Comparison of ENCODE assay signal across 1 cellular context in the genomic region with DNA sequence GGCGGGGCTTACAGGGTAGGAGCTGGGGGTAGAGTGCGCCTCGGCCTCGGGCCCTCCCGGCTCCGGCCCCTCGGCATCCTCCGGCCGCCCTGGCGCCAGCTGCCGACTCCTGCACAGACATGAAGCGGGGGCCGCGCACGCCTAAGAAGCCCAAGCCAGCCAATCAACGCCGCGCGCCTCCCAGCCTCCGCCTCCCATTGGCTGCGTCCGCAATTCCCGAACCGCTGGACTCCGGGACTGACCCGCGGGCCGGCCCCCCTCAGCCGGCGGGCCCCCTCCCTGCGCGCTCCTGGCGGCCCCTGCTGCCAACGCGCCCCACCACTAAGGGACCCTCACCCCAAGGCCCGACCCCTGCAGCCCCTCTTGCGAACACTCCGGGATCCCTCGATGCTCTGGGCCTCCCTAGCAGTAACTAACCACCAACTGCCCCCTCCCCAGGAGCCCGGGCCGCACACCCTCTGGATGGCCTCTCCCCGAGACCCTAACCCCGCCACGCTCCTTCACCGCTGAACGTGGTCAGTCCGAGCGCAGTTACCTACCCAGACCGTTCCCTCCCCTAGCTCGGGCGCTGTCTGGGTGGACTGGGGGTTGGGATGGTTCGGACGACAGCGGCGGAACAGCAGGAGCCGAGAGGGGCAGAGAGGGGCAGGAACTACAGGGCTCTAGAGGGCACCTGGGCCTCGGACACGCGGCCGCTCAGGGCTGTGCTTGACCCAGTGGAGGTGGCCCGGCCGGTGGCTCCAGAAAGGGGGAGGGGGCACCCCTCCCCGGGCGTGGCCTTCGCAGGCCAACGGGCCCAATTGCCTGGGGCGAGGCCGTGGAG.
TF ChIP-seq lines count a peak whose summit lies in the region.

No MANE protein-coding gene starts in this region.

TF ChIP-seq in HepG2, 621 proteins besides CTCF, POLR2A, EP300 and RAD21 (continued from another document and continues in another):
- TF ChIP-seq, protein P1, sequence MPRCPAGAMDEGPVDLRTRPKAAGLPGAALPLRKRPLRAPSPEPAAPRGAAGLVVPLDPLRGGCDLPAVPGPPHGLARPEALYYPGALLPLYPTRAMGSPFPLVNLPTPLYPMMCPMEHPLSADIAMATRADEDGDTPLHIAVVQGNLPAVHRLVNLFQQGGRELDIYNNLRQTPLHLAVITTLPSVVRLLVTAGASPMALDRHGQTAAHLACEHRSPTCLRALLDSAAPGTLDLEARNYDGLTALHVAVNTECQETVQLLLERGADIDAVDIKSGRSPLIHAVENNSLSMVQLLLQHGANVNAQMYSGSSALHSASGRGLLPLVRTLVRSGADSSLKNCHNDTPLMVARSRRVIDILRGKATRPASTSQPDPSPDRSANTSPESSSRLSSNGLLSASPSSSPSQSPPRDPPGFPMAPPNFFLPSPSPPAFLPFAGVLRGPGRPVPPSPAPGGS (CRISPR knock-in tag; IDR thresholded peaks at IDR 0.05) = no peak; the same call in 1 of the 2 replicates
- TF ChIP-seq WIZ (CRISPR knock-in tag; IDR thresholded peaks at IDR 0.05) = no peak; the same call in 1 of the 2 replicates
- TF ChIP-seq HNF4G (IDR thresholded peaks at IDR 0.05; ENCODE audit: borderline replicate concordance, low read depth, low read length) = no peak
- TF ChIP-seq HNF4G (CRISPR knock-in tag; IDR thresholded peaks at IDR 0.05; ENCODE audit: borderline replicate concordance, low read depth) = 0 out of 2 replicates have a peak, but pooled peaks have one; percentile 16
- 0 out of 2 replicates have a peak, but pooled peaks have one; percentile 76 for TF ChIP-seq ZNF101 (CRISPR knock-in tag; IDR thresholded peaks at IDR 0.05; ENCODE audit: borderline replicate concordance, low read depth)
- TF ChIP-seq ATF7-NPFF (CRISPR knock-in tag; IDR thresholded peaks at IDR 0.05; ENCODE audit: low read depth) = peak; percentile 47
- peak; percentile 67; the same call in 1 of the 2 replicates for TF ChIP-seq SAFB2 (CRISPR knock-in tag; IDR thresholded peaks at IDR 0.05; ENCODE audit: borderline replicate concordance, low read depth)
- TF ChIP-seq, protein P2, sequence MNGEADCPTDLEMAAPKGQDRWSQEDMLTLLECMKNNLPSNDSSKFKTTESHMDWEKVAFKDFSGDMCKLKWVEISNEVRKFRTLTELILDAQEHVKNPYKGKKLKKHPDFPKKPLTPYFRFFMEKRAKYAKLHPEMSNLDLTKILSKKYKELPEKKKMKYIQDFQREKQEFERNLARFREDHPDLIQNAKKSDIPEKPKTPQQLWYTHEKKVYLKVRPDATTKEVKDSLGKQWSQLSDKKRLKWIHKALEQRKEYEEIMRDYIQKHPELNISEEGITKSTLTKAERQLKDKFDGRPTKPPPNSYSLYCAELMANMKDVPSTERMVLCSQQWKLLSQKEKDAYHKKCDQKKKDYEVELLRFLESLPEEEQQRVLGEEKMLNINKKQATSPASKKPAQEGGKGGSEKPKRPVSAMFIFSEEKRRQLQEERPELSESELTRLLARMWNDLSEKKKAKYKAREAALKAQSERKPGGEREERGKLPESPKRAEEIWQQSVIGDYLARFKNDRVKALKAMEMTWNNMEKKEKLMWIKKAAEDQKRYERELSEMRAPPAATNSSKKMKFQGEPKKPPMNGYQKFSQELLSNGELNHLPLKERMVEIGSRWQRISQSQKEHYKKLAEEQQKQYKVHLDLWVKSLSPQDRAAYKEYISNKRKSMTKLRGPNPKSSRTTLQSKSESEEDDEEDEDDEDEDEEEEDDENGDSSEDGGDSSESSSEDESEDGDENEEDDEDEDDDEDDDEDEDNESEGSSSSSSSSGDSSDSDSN (CRISPR knock-in tag; IDR thresholded peaks at IDR 0.05) = peak; percentile 89
- peak; percentile 89 for TF ChIP-seq SRSF1 (optimal IDR thresholded peaks at IDR 0.05; ENCODE audit: low read depth, low read length)
- no peak for TF ChIP-seq DBP (CRISPR knock-in tag; IDR thresholded peaks at IDR 0.05; ENCODE audit: not compliant biosample characterization)
- TF ChIP-seq, protein P3, sequence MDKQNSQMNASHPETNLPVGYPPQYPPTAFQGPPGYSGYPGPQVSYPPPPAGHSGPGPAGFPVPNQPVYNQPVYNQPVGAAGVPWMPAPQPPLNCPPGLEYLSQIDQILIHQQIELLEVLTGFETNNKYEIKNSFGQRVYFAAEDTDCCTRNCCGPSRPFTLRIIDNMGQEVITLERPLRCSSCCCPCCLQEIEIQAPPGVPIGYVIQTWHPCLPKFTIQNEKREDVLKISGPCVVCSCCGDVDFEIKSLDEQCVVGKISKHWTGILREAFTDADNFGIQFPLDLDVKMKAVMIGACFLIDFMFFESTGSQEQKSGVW (CRISPR knock-in tag; IDR thresholded peaks at IDR 0.05; ENCODE audit: borderline replicate concordance) = no peak
- TF ChIP-seq NFATC3 (CRISPR knock-in tag; IDR thresholded peaks at IDR 0.05) = peak; percentile 42; the same call in 1 of the 2 replicates
- TF ChIP-seq KDM5B (CRISPR knock-in tag; IDR thresholded peaks at IDR 0.05; ENCODE audit: borderline replicate concordance) = peak; percentile 75; the same call in 1 of the 2 replicates
- TF ChIP-seq ESRRA (CRISPR knock-in tag; IDR thresholded peaks at IDR 0.05; ENCODE audit: low read depth) = no peak
- TF ChIP-seq HNRNPLL (IDR thresholded peaks at IDR 0.05; ENCODE audit: low read depth, low read length, poor library complexity, severe bottlenecking) = peak; percentile 58
- TF ChIP-seq, protein P4, sequence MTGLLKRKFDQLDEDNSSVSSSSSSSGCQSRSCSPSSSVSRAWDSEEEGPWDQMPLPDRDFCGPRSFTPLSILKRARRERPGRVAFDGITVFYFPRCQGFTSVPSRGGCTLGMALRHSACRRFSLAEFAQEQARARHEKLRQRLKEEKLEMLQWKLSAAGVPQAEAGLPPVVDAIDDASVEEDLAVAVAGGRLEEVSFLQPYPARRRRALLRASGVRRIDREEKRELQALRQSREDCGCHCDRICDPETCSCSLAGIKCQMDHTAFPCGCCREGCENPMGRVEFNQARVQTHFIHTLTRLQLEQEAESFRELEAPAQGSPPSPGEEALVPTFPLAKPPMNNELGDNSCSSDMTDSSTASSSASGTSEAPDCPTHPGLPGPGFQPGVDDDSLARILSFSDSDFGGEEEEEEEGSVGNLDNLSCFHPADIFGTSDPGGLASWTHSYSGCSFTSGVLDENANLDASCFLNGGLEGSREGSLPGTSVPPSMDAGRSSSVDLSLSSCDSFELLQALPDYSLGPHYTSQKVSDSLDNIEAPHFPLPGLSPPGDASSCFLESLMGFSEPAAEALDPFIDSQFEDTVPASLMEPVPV (CRISPR knock-in tag; IDR thresholded peaks at IDR 0.05) = no peak
- TF ChIP-seq ZC3H4 (CRISPR knock-in tag; IDR thresholded peaks at IDR 0.05; ENCODE audit: borderline replicate concordance) = peak; percentile 65; the same call in 1 of the 2 replicates
- TF ChIP-seq, protein P5, sequence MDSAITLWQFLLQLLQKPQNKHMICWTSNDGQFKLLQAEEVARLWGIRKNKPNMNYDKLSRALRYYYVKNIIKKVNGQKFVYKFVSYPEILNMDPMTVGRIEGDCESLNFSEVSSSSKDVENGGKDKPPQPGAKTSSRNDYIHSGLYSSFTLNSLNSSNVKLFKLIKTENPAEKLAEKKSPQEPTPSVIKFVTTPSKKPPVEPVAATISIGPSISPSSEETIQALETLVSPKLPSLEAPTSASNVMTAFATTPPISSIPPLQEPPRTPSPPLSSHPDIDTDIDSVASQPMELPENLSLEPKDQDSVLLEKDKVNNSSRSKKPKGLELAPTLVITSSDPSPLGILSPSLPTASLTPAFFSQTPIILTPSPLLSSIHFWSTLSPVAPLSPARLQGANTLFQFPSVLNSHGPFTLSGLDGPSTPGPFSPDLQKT (CRISPR knock-in tag; IDR thresholded peaks at IDR 0.05; ENCODE audit: borderline replicate concordance) = no peak
- TF ChIP-seq KLF15 (CRISPR knock-in tag; IDR thresholded peaks at IDR 0.05; ENCODE audit: borderline replicate concordance) = no peak
- no peak for TF ChIP-seq ZNF333 (CRISPR knock-in tag; IDR thresholded peaks at IDR 0.05; ENCODE audit: borderline replicate concordance)
- no peak for TF ChIP-seq KDM1A (CRISPR knock-in tag; IDR thresholded peaks at IDR 0.05)
- peak; percentile 4; the same call in 1 of the 2 replicates for TF ChIP-seq GFI1 (CRISPR knock-in tag; IDR thresholded peaks at IDR 0.05; ENCODE audit: borderline replicate concordance)
- no peak for TF ChIP-seq KLF13 (CRISPR knock-in tag; IDR thresholded peaks at IDR 0.05)
- peak; percentile 56 for TF ChIP-seq ZEB1 (IDR thresholded peaks at IDR 0.05; ENCODE audit: insufficient replicate concordance, low read depth)
- peak; percentile 84 for TF ChIP-seq ZNF879 (CRISPR knock-in tag; IDR thresholded peaks at IDR 0.05)
- no peak for TF ChIP-seq KLF9 (CRISPR knock-in tag; IDR thresholded peaks at IDR 0.05; ENCODE audit: low read depth)
- TF ChIP-seq RARA (CRISPR knock-in tag; IDR thresholded peaks at IDR 0.05) = 0 out of 2 replicates have a peak, but pooled peaks have one; percentile 8
- TF ChIP-seq NKX3-1 (CRISPR knock-in tag; IDR thresholded peaks at IDR 0.05) = 0 out of 2 replicates have a peak, but pooled peaks have one; percentile 53
- no peak for TF ChIP-seq TMF1 (CRISPR knock-in tag; IDR thresholded peaks at IDR 0.05; ENCODE audit: low read depth)
- TF ChIP-seq ZNF704 (CRISPR knock-in tag; IDR thresholded peaks at IDR 0.05; ENCODE audit: borderline replicate concordance) = peak; percentile 2; the same call in 1 of the 2 replicates
- 0 out of 2 replicates have a peak, but pooled peaks have one; percentile 49 for TF ChIP-seq AHR (CRISPR knock-in tag; IDR thresholded peaks at IDR 0.05)
- TF ChIP-seq ZNF776 (CRISPR knock-in tag; IDR thresholded peaks at IDR 0.05) = peak; percentile 77; the same call in 1 of the 2 replicates
- no peak for TF ChIP-seq ZMYM3 (CRISPR knock-in tag; IDR thresholded peaks at IDR 0.05)
- peak; percentile 4; the same call in 1 of the 2 replicates for TF ChIP-seq SP5 (CRISPR knock-in tag; IDR thresholded peaks at IDR 0.05; ENCODE audit: borderline replicate concordance, low read depth)
- TF ChIP-seq, protein P6, sequence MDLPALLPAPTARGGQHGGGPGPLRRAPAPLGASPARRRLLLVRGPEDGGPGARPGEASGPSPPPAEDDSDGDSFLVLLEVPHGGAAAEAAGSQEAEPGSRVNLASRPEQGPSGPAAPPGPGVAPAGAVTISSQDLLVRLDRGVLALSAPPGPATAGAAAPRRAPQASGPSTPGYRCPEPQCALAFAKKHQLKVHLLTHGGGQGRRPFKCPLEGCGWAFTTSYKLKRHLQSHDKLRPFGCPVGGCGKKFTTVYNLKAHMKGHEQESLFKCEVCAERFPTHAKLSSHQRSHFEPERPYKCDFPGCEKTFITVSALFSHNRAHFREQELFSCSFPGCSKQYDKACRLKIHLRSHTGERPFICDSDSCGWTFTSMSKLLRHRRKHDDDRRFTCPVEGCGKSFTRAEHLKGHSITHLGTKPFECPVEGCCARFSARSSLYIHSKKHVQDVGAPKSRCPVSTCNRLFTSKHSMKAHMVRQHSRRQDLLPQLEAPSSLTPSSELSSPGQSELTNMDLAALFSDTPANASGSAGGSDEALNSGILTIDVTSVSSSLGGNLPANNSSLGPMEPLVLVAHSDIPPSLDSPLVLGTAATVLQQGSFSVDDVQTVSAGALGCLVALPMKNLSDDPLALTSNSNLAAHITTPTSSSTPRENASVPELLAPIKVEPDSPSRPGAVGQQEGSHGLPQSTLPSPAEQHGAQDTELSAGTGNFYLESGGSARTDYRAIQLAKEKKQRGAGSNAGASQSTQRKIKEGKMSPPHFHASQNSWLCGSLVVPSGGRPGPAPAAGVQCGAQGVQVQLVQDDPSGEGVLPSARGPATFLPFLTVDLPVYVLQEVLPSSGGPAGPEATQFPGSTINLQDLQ (CRISPR knock-in tag; IDR thresholded peaks at IDR 0.05) = peak; percentile 53; the same call in 1 of the 2 replicates
- TF ChIP-seq JARID2 (CRISPR knock-in tag; IDR thresholded peaks at IDR 0.05; ENCODE audit: insufficient replicate concordance) = no peak
- TF ChIP-seq SP2 (CRISPR knock-in tag; IDR thresholded peaks at IDR 0.05) = peak; percentile 74
- no peak for TF ChIP-seq ONECUT2 (CRISPR knock-in tag; IDR thresholded peaks at IDR 0.05)
- TF ChIP-seq FOXO1 (CRISPR knock-in tag; IDR thresholded peaks at IDR 0.05) = 0 out of 2 replicates have a peak, but pooled peaks have one; percentile 8
- TF ChIP-seq MAZ (IDR thresholded peaks at IDR 0.05; ENCODE audit: borderline replicate concordance, low read depth, low read length) = peak; percentile 41; the same call in 1 of the 2 replicates
- peak; percentile 63; the same call in 1 of the 2 replicates for TF ChIP-seq MAZ (CRISPR knock-in tag; IDR thresholded peaks at IDR 0.05; ENCODE audit: low read depth)
- TF ChIP-seq MEF2D (CRISPR knock-in tag; IDR thresholded peaks at IDR 0.05) = peak; percentile 52; the same call in 1 of the 2 replicates
- peak; percentile 55; the same call in 1 of the 2 replicates for TF ChIP-seq ZNF547 (CRISPR knock-in tag; IDR thresholded peaks at IDR 0.05)
- peak; percentile 9 for TF ChIP-seq TEAD3 (CRISPR knock-in tag; optimal IDR thresholded peaks at IDR 0.05; ENCODE audit: borderline replicate concordance)
